Comparison of ENCODE assay signal across 8 cellular contexts in genomic region chr13:73767747-73768315, GRCh38.
DNase-seq lines count a peak whose midpoint lies in the region; ATAC-seq and TF ChIP-seq lines count a peak whose summit lies in the region.

No MANE protein-coding gene starts in this region.

- no peak overlapping the region for H3K4me3 Mint-ChIP-seq in T-helper 2 cell treated with Interferon-gamma antibody and Interleukin-4, amounts not matched to agents 5 μg/mL and 100 μg/mL, for 36 hours

- H3K27ac Mint-ChIP-seq in T-helper 2 cell treated with Interferon-gamma antibody and Interleukin-4, amounts not matched to agents 5 μg/mL and 100 μg/mL, for 36 hours = no peak overlapping the region

- H3K36me3 Mint-ChIP-seq in T-helper 2 cell treated with Interferon-gamma antibody and Interleukin-4, amounts not matched to agents 5 μg/mL and 100 μg/mL, for 36 hours (ENCODE audit: low read depth) = peaks cover 22% of the 10 kb centered on the region

- H3K27me3 ChIP-seq in foreskin keratinocyte = no peaks in the 10 kb centered on the region

- peak; percentile 24 for ATAC-seq in HG02884 (IDR thresholded peaks at IDR 0.05; ENCODE audit: unreplicated experiment)
- ATAC-seq in foreskin keratinocyte = peak; percentile 36

- in situ Hi-C loops in KBM-7 (cut with MboI; ENCODE audit: low pct_unique_long_range_greater_than_20kb, low sequenced_read_pairs) = no loop called here

- peaks cover 47% of the 10 kb centered on the region for H3K4me1 Mint-ChIP-seq in T-helper 2 cell treated with Interferon-gamma antibody and Interleukin-4, amounts not matched to agents 5 μg/mL and 100 μg/mL, for 36 hours (ENCODE audit: low read depth)

- no peaks in the 10 kb centered on the region for H3K27me3 Mint-ChIP-seq in T-helper 2 cell treated with Interferon-gamma antibody and Interleukin-4, amounts not matched to agents 5 μg/mL and 100 μg/mL, for 36 hours (ENCODE audit: low read depth)

- peak; percentile 53 for TF ChIP-seq CTCF in foreskin keratinocyte (conservative IDR thresholded peaks at IDR 0.05)

- H3K27ac ChIP-seq in foreskin keratinocyte = no peak overlapping the region

- H3K4me1 ChIP-seq in foreskin keratinocyte = no peaks in the 10 kb centered on the region

- peaks cover 7% of the 10 kb centered on the region for H3K9me3 Mint-ChIP-seq in T-helper 2 cell treated with Interferon-gamma antibody and Interleukin-4, amounts not matched to agents 5 μg/mL and 100 μg/mL, for 36 hours

- peak; percentile 20 for DNase-seq in ELR (ENCODE audit: low read depth)
- peak; percentile 28 to 54 for DNase-seq in activated CD4-positive, alpha-beta T cell treated with anti-CD3 and anti-CD28 coated beads, Interleukin-2, amount 50 U/mL, for 48 hours
- DNase-seq in foreskin keratinocyte = no peak
- peak; percentile 7 to 14 for DNase-seq in stimulated activated CD4-positive, alpha-beta T cell treated with anti-CD3 and anti-CD28 coated beads, Interleukin-4, amount 100 ng/mL, for 48 hours (ENCODE audit: low read depth in 2 of 2)
- DNase-seq in NOMO-1 treated with dmso at 0.1 percent for 144 hours (lab: John Stamatoyannopoulos, UW; ENCODE audit: unreplicated experiment) = no peak
- no peak for DNase-seq in KBM-7
- no peak for DNase-seq in T-helper 2 cell treated with Interferon-gamma antibody and Interleukin-4, amounts not matched to agents 5 μg/mL and 100 μg/mL, for 36 hours (ENCODE audit: low spot score)

Comparison
In these comparisons a context has a peak if more than half of its experiments do, and no peak if none do; other contexts are left out.
1. DNase-seq: peak in ELR (single experiment), activated CD4-positive, alpha-beta T cell treated with anti-CD3 and anti-CD28 coated beads, Interleukin-2, amount 50 U/mL, for 48 hours (2 of 2) and stimulated activated CD4-positive, alpha-beta T cell treated with anti-CD3 and anti-CD28 coated beads, Interleukin-4, amount 100 ng/mL, for 48 hours (2 of 2); none in foreskin keratinocyte (0 of 2), NOMO-1 treated with dmso at 0.1 percent for 144 hours (single experiment), KBM-7 (single experiment) and T-helper 2 cell treated with Interferon-gamma antibody and Interleukin-4, amounts not matched to agents 5 μg/mL and 100 μg/mL, for 36 hours (single experiment).